ENCODE assay signal across 1 cellular context in genomic region chr11:75345455-75346224, GRCh38.
A peak's percentile ranks its signal among the peaks of the same experiment; 100 is the strongest.
TF ChIP-seq lines count a peak whose summit lies in the region.

No MANE protein-coding gene starts in this region.

TF ChIP-seq in GM12878, 131 proteins besides CTCF, POLR2A, EP300 and RAD21:
- TF ChIP-seq IKZF1 (conservative IDR thresholded peaks at IDR 0.05) (peak; percentile 36; the same call in 1 of the 2 replicates), EED (IDR thresholded peaks at IDR 0.05; ENCODE audit: low read depth) (0 out of 2 replicates have a peak, but pooled peaks have one; percentile 25), CHD1 (IDR thresholded peaks at IDR 0.05; ENCODE audit: low read depth, low read length) (no peak), LARP7 (IDR thresholded peaks at IDR 0.05) (no peak), MEF2B (IDR thresholded peaks at IDR 0.05; ENCODE audit: partially characterized antibody, poor library complexity, severe bottlenecking) (peak; percentile 41), IKZF2 (IDR thresholded peaks at IDR 0.05) (peak in 1 of 2 experiments; percentile 34; a peak in 2 of 4 replicates), MTA3 (IDR thresholded peaks at IDR 0.05; ENCODE audit: borderline replicate concordance, low read length) (no peak), TCF7 (IDR thresholded peaks at IDR 0.05; ENCODE audit: borderline replicate concordance) (no peak), POU2F2 (IDR thresholded peaks at IDR 0.05; ENCODE audit: borderline replicate concordance, low read depth, low read length) (no peak), YY1 (IDR thresholded peaks at IDR 0.05; ENCODE audit: low read depth, low read length) (no peak), SPI1 (IDR thresholded peaks at IDR 0.05; ENCODE audit: borderline replicate concordance, insufficient read depth, low read depth, low read length) (no peak), HDAC2 (IDR thresholded peaks at IDR 0.05) (no peak), ATF2 (IDR thresholded peaks at IDR 0.05; ENCODE audit: low read length) (no peak), BRCA1 (IDR thresholded peaks at IDR 0.05; ENCODE audit: low read depth, low read length) (no peak), GATAD2B (conservative IDR thresholded peaks at IDR 0.05; ENCODE audit: low read depth) (no peak), BMI1 (IDR thresholded peaks at IDR 0.05; ENCODE audit: borderline replicate concordance) (no peak), RUNX3 (IDR thresholded peaks at IDR 0.05; ENCODE audit: low read length) (peak; percentile 65), CBX3 (IDR thresholded peaks at IDR 0.05; ENCODE audit: borderline replicate concordance, low read depth) (no peak), NFIC (IDR thresholded peaks at IDR 0.05; ENCODE audit: low read depth, low read length) (no peak)
TF ChIP-seq in GM12878: peak in this region for 5.
